ENCODE assay signal across 36 cellular contexts in the genomic region with DNA sequence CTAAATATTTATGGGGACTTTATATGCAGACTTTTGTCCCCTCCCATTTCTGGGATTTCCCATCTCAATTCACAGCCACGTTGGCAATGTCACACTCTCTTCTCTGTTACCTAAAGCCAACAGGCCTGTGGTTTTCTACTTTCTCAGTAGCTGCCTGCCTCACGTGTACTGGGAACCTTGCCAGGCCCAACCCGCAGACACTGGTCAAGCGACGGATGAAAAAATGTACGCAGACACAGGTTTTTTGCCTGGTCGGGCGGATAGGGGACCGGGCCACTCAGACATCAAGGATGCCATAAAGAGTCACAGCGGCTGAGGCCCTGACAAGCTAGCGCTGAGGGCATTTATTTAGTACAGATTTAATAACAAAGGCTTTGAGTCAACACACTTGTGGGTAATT.
"Had no signal": no experiment of that assay in that cellular context is flagged by ENCODE, and none has a peak within 500 bp of the region (broad histone marks: within the 10 kb centered on the region; RNA-seq: fewer than 3 reads in every experiment).

No MANE protein-coding gene starts in this region.

- H3K4me1 ChIP-seq: adrenal gland, body of pancreas, breast epithelium had no signal

- DNase-seq: activated B cell treated with CpG ODN at 0.5 μM for 24 hours; activated CD4-positive, alpha-beta memory T cell treated with anti-CD3 and anti-CD28 coated beads for 36 hours; activated CD4-positive, alpha-beta T cell treated with anti-CD3 and anti-CD28 coated beads for 4 hours; activated CD4-positive, alpha-beta T cell treated with anti-CD3 and anti-CD28 coated beads, Interleukin-2, amount 10 ng/mL, durations not matched to agents 24 days and 14 days; activated CD4-positive, alpha-beta T cell treated with anti-CD3 and anti-CD28 coated beads, Interleukin-2, amount 50 U/mL, for 1 hour; activated CD4-positive, alpha-beta T cell treated with anti-CD3 and anti-CD28 coated beads, Interleukin-2, amount 50 U/mL, for 4 hours; activated CD4-positive, CD25-positive, alpha-beta regulatory T cell treated with anti-CD3 and anti-CD28 coated beads, Interleukin-2, amount 50 U/mL, for 72 hours; activated CD8-positive, alpha-beta memory T cell treated with anti-CD3 and anti-CD28 coated beads, Interleukin-2, amount 50 U/mL, for 4 hours; activated CD8-positive, alpha-beta T cell treated with anti-CD3 and anti-CD28 coated beads for 36 hours; activated effector memory CD4-positive, alpha-beta T cell treated with anti-CD3 and anti-CD28 coated beads, Interleukin-2, amount 50 U/mL, for 16 hours; activated gamma-delta T cell treated with Interleukin-2 at 50 U/mL for 16 hours; activated naive CD4-positive, alpha-beta T cell; activated naive CD4-positive, alpha-beta T cell treated with anti-CD3 and anti-CD28 coated beads for 36 hours; activated naive CD4-positive, alpha-beta T cell treated with anti-CD3 and anti-CD28 coated beads, Interleukin-2, amount 50 U/mL, for 16 hours; activated naive CD8-positive, alpha-beta T cell treated with anti-CD3 and anti-CD28 coated beads for 36 hours; activated T-cell treated with anti-CD3 and anti-CD28 coated beads for 4 hours; activated T-cell treated with anti-CD3 and anti-CD28 coated beads, Interleukin-2, amount 50 U/mL, for 1 hour; activated T-cell treated with anti-CD3 and anti-CD28 coated beads, Interleukin-2, amount 50 U/mL, for 4 hours; activated T-cell treated with anti-CD3 and anti-CD28 coated beads, Interleukin-2, amount 50 U/mL, for 72 hours; adrenal gland; amniotic stem cell; aorta; body of pancreas; brain microvascular endothelial cell; central memory CD4-positive, alpha-beta T cell; T-helper 2 cell; T-helper 9 cell had no signal

- H3K27me3 Mint-ChIP-seq: activated B cell treated with CpG ODN at 0.5 μM for 24 hours; activated CD4-positive, alpha-beta memory T cell treated with anti-CD3 and anti-CD28 coated beads for 36 hours; activated CD4-positive, alpha-beta T cell treated with anti-CD3 and anti-CD28 coated beads, Interleukin-2, amount 10 ng/mL, durations not matched to agents 24 days and 14 days; activated CD8-positive, alpha-beta T cell treated with anti-CD3 and anti-CD28 coated beads for 36 hours; activated naive CD8-positive, alpha-beta T cell treated with anti-CD3 and anti-CD28 coated beads for 36 hours; activated T-helper 17 cell treated with anti-CD3 and anti-CD28 coated beads, Interleukin-2, amount 50 U/mL, for 72 hours had no signal

- H3K36me3 ChIP-seq: adrenal gland, brain microvascular endothelial cell, breast epithelium had no signal

- H3K27me3 ChIP-seq: adrenal gland, body of pancreas, brain microvascular endothelial cell, breast epithelium had no signal

- H3K27ac ChIP-seq: adrenal gland, body of pancreas, brain microvascular endothelial cell, breast epithelium, VCaP had no signal

- FAIRE-seq: astrocyte, TTC549 had no signal

- H3K27ac Mint-ChIP-seq: activated B cell treated with CpG ODN at 0.5 μM for 24 hours; activated CD4-positive, alpha-beta memory T cell treated with anti-CD3 and anti-CD28 coated beads for 36 hours; activated CD4-positive, alpha-beta T cell treated with anti-CD3 and anti-CD28 coated beads, Interleukin-2, amount 10 ng/mL, durations not matched to agents 24 days and 14 days; activated CD8-positive, alpha-beta T cell treated with anti-CD3 and anti-CD28 coated beads for 36 hours; activated naive CD4-positive, alpha-beta T cell treated with anti-CD3 and anti-CD28 coated beads for 36 hours; activated naive CD4-positive, alpha-beta T cell treated with anti-CD3 and anti-CD28 coated beads, Interleukin-2, amount 50 U/mL, for 72 hours; activated naive CD8-positive, alpha-beta T cell treated with anti-CD3 and anti-CD28 coated beads for 36 hours; activated T-cell treated with anti-CD3 and anti-CD28 coated beads, Interleukin-2, amount 50 U/mL, for 72 hours; activated T-helper 1 cell treated with anti-CD3 and anti-CD28 coated beads, Interleukin-12 subunit alpha, Interleukin-12 subunit beta, Interleukin-2, Interleukin-4 antibody, amounts not matched to agents 30 ng/mL and 10 ng/mL and 1 ng/mL, durations not matched to agents 14 hours and 24 hours and 36 hours; activated T-helper 17 cell treated with anti-CD3 and anti-CD28 coated beads, Interleukin-2, amount 50 U/mL, for 72 hours; T-helper 1 cell treated with Interleukin-12 subunit alpha and Interleukin-12 subunit beta and Interleukin-4 antibody, amounts not matched to agents 30 μg/mL and 1 μg/mL, for 36 hours; T-helper 2 cell treated with Interferon-gamma antibody and Interleukin-4, amounts not matched to agents 5 μg/mL and 100 μg/mL, for 36 hours had no signal

- H3K9me3 ChIP-seq: adrenal gland, body of pancreas had no signal

- H3K4me3 ChIP-seq: adrenal gland, body of pancreas, breast epithelium had no signal

- H3K4me3 Mint-ChIP-seq: activated B cell treated with CpG ODN at 0.5 μM for 24 hours; activated CD4-positive, alpha-beta memory T cell treated with anti-CD3 and anti-CD28 coated beads for 36 hours; activated CD4-positive, alpha-beta T cell treated with anti-CD3 and anti-CD28 coated beads, Interleukin-2, amount 10 ng/mL, durations not matched to agents 24 days and 14 days; activated CD8-positive, alpha-beta T cell treated with anti-CD3 and anti-CD28 coated beads for 36 hours; activated naive CD4-positive, alpha-beta T cell treated with anti-CD3 and anti-CD28 coated beads for 36 hours; activated naive CD8-positive, alpha-beta T cell treated with anti-CD3 and anti-CD28 coated beads for 36 hours; activated T-cell treated with anti-CD3 and anti-CD28 coated beads, Interleukin-2, amount 50 U/mL, for 4 hours; activated T-cell treated with anti-CD3 and anti-CD28 coated beads, Interleukin-2, amount 50 U/mL, for 72 hours; activated T-helper 1 cell treated with anti-CD3 and anti-CD28 coated beads, Interleukin-12 subunit alpha, Interleukin-12 subunit beta, Interleukin-2, Interleukin-4 antibody, amounts not matched to agents 30 ng/mL and 10 ng/mL and 1 ng/mL, durations not matched to agents 14 hours and 24 hours and 36 hours; activated T-helper 17 cell treated with anti-CD3 and anti-CD28 coated beads, Interleukin-2, amount 50 U/mL, for 72 hours; T-helper 1 cell treated with Interleukin-12 subunit alpha and Interleukin-12 subunit beta and Interleukin-4 antibody, amounts not matched to agents 30 μg/mL and 1 μg/mL, for 36 hours; T-helper 2 cell treated with Interferon-gamma antibody and Interleukin-4, amounts not matched to agents 5 μg/mL and 100 μg/mL, for 36 hours had no signal

- H3K4me1 Mint-ChIP-seq: activated B cell treated with CpG ODN at 0.5 μM for 24 hours; activated CD4-positive, alpha-beta T cell treated with anti-CD3 and anti-CD28 coated beads, Interleukin-2, amount 10 ng/mL, durations not matched to agents 24 days and 14 days; activated naive CD8-positive, alpha-beta T cell treated with anti-CD3 and anti-CD28 coated beads for 36 hours; activated T-helper 17 cell treated with anti-CD3 and anti-CD28 coated beads, Interleukin-2, amount 50 U/mL, for 72 hours had no signal

- H3K36me3 Mint-ChIP-seq: activated CD4-positive, alpha-beta memory T cell treated with anti-CD3 and anti-CD28 coated beads for 36 hours; activated naive CD8-positive, alpha-beta T cell treated with anti-CD3 and anti-CD28 coated beads for 36 hours had no signal
